In the genomic region with DNA sequence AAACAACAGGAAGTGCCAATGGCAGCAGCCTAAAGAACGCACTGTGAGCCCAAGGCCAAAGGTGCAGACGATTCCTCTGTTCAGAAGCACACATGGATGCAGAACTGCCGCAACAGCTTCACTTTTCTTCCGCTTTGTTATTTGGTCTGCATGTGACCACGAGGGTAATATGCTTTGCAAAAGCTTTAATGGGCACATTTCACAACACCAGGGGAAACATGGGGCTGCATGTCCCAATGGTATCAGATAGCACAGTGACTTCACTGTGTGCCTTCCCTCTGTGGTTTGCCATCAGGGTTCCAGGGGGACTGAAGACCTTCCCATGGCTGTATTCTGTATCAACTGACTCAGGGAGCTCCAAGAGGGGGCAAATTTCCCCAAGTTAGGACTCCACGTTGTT, we compare ENCODE assay signal across 15 cellular contexts. TPM values are rescaled to one million over a fixed set of nuclear protein-coding genes. Genes with fewer than 3 reads are reported as not detected.
DNase-seq lines count a peak whose midpoint lies in the region; TF ChIP-seq lines count a peak whose summit lies in the region.
"Had no signal": no experiment of that assay in that cellular context is flagged by ENCODE, and none has a peak within 500 bp of the region (broad histone marks: within the 10 kb centered on the region; RNA-seq: fewer than 3 reads in every experiment).

No MANE protein-coding gene starts in this region.

- CTCF ChIA-PET in activated naive CD4-positive, alpha-beta T cell treated with anti-CD3 and anti-CD28 coated beads, Interleukin-2, amount 10 ng/mL, durations not matched to agents 7 days and 5 days (lab: Charles Lee), result interaction anchor here (1.0 kb wide), 1 partner anchor 9 kb away, joined by 3 read pairs; no protein-coding TSS in a partner anchor

- TF ChIP-seq POLR2A in vagina (IDR thresholded peaks at IDR 0.05), result no peak

- H3K79me2 ChIP-seq in neural progenitor cell (ENCODE audit: low read depth), result peaks cover 7% of the 10 kb centered on the region

- H3K4me1 ChIP-seq in neural progenitor cell (no peaks in the 10 kb centered on the region), vagina (no peaks in the 10 kb centered on the region)
- H3K4me1 ChIP-seq: Peyer's patch had no signal

- H3K36me3 ChIP-seq in neural progenitor cell (no peaks in the 10 kb centered on the region), vagina (peaks cover 0 to 30% of the 10 kb centered on the region in 2 donors)

- intact Hi-C loops in vagina (cut with DNase I), result no loop called here

- H3K27me3 Mint-ChIP-seq in brain (no peaks in the 10 kb centered on the region), neural progenitor cell (ENCODE audit: insufficient read depth, low read depth) (peaks cover 7% of the 10 kb centered on the region)
- no peaks in the 10 kb centered on the region for H3K27me3 Mint-ChIP-seq in activated naive CD4-positive, alpha-beta T cell treated with anti-CD3 and anti-CD28 coated beads, Interleukin-2, amount 10 ng/mL, durations not matched to agents 7 days and 5 days

- DNase-seq in GF-D8 (lab: John Stamatoyannopoulos, UW), result peak; percentile 94
- peak; percentile 17 to 26 for DNase-seq in NOMO-1 (lab: John Stamatoyannopoulos, UW; ENCODE audit: unreplicated experiment in 2 of 2)
- DNase-seq in neural progenitor cell (ENCODE audit: low spot score), result no peak
- no peak for DNase-seq in cerebellar cortex (ENCODE audit: low spot score)
- no peak for DNase-seq in NCI-H510A treated with DMSO at 0.1 percent for 48 hours (lab: John Stamatoyannopoulos, UW)
- no peak for DNase-seq in activated naive CD4-positive, alpha-beta T cell treated with anti-CD3 and anti-CD28 coated beads, Interleukin-2, amount 10 ng/mL, durations not matched to agents 7 days and 5 days
- no peak for DNase-seq in vagina (ENCODE audit: extremely low spot score in 2 of 2)
- DNase-seq: 8988T, HCEC 1CT, NCI-H187, NCI-H2107, NCI-H524, Peyer's patch had no signal

- no peak overlapping the region for H3K4me3 ChIP-seq in neural progenitor cell
- no peak overlapping the region for H3K4me3 ChIP-seq in vagina
- H3K4me3 ChIP-seq: Peyer's patch had no signal

- H3K27ac Mint-ChIP-seq in brain (peak overlapping the region; percentile 23 to 94 (median 70)), neural progenitor cell (peak overlapping the region; percentile 68)
- no peak overlapping the region for H3K27ac Mint-ChIP-seq in activated naive CD4-positive, alpha-beta T cell treated with anti-CD3 and anti-CD28 coated beads, Interleukin-2, amount 10 ng/mL, durations not matched to agents 7 days and 5 days
- H3K27ac Mint-ChIP-seq: CD14-positive monocyte had no signal

- H3K4me3 Mint-ChIP-seq in brain, result peak overlapping the region in 2 of 5 experiments; percentile 18 to 43
- H3K4me3 Mint-ChIP-seq in neural progenitor cell, result no peak overlapping the region
- no peak overlapping the region for H3K4me3 Mint-ChIP-seq in activated naive CD4-positive, alpha-beta T cell treated with anti-CD3 and anti-CD28 coated beads, Interleukin-2, amount 10 ng/mL, durations not matched to agents 7 days and 5 days
- H3K4me3 Mint-ChIP-seq: CD14-positive monocyte had no signal

- H3K9ac ChIP-seq in neural progenitor cell, result no peak overlapping the region

- peaks cover 34% of the 10 kb centered on the region for H3K36me3 Mint-ChIP-seq in brain
- H3K36me3 Mint-ChIP-seq in neural progenitor cell, result peaks cover 7% of the 10 kb centered on the region
- peaks cover 6% of the 10 kb centered on the region for H3K36me3 Mint-ChIP-seq in activated naive CD4-positive, alpha-beta T cell treated with anti-CD3 and anti-CD28 coated beads, Interleukin-2, amount 10 ng/mL, durations not matched to agents 7 days and 5 days

- no peak overlapping the region for H2AFZ ChIP-seq in neural progenitor cell (replicated peaks)

- H3K9me3 Mint-ChIP-seq in brain, result no peaks in the 10 kb centered on the region
- no peaks in the 10 kb centered on the region for H3K9me3 Mint-ChIP-seq in neural progenitor cell
- no peaks in the 10 kb centered on the region for H3K9me3 Mint-ChIP-seq in activated naive CD4-positive, alpha-beta T cell treated with anti-CD3 and anti-CD28 coated beads, Interleukin-2, amount 10 ng/mL, durations not matched to agents 7 days and 5 days
- H3K9me3 Mint-ChIP-seq: CD14-positive monocyte had no signal

- H3K4me2 ChIP-seq in neural progenitor cell, result no peak overlapping the region

- peaks cover 2% of the 10 kb centered on the region for H4K20me1 ChIP-seq in neural progenitor cell (ENCODE audit: low read depth)

- H3K4me1 Mint-ChIP-seq in brain (peaks cover 27% of the 10 kb centered on the region), neural progenitor cell (peaks cover 22% of the 10 kb centered on the region)
- H3K4me1 Mint-ChIP-seq in activated naive CD4-positive, alpha-beta T cell treated with anti-CD3 and anti-CD28 coated beads, Interleukin-2, amount 10 ng/mL, durations not matched to agents 7 days and 5 days, result peaks cover 6% of the 10 kb centered on the region

- TF ChIP-seq CTCF in brain (conservative IDR thresholded peaks at IDR 0.05) (no peak), neural progenitor cell (IDR thresholded peaks at IDR 0.05) (no peak), vagina (IDR thresholded peaks at IDR 0.05) (no peak)

- H3K27ac ChIP-seq in neural progenitor cell, result no peak overlapping the region
- H3K27ac ChIP-seq in vagina, result no peak overlapping the region
- H3K27ac ChIP-seq: Peyer's patch had no signal

- H3K27me3 ChIP-seq in neural progenitor cell, result no peaks in the 10 kb centered on the region
- no peaks in the 10 kb centered on the region for H3K27me3 ChIP-seq in vagina
- H3K27me3 ChIP-seq: Peyer's patch had no signal

- H3F3A ChIP-seq in neural progenitor cell (ENCODE audit: low read depth), result no peaks in the 10 kb centered on the region

- no peaks in the 10 kb centered on the region for H3K9me3 ChIP-seq in neural progenitor cell (ENCODE audit: low read depth)
- H3K9me3 ChIP-seq in vagina, result no peaks in the 10 kb centered on the region
- H3K9me3 ChIP-seq: Peyer's patch had no signal

RNA-seq across cellular contexts. Expression of a gene that starts 28.3 kb away (rescaled TPM):
- polyA plus RNA-seq in brain (ENCODE audit: insufficient read depth, low read depth, low replicate concordance), result 28.1 TPM
- 25.0 and 37.2 TPM in 2 replicates for total RNA-seq in neural progenitor cell (ENCODE audit: low replicate concordance)
- 29.0 TPM for total RNA-seq in vagina

RNA-seq across cellular contexts. Expression of a gene that starts 39.5 kb away (rescaled TPM):
- 31.7 TPM for polyA plus RNA-seq in brain (ENCODE audit: insufficient read depth, low read depth, low replicate concordance)
- total RNA-seq in neural progenitor cell (ENCODE audit: low replicate concordance) (32.0 and 35.6 TPM in 2 replicates), vagina (21.6 TPM)

RNA-seq across cellular contexts. Expression of a gene that starts 48.6 kb away (rescaled TPM):
- polyA plus RNA-seq in brain (ENCODE audit: insufficient read depth, low read depth, low replicate concordance), result 44.8 TPM
- total RNA-seq in neural progenitor cell (ENCODE audit: low replicate concordance), result 39.4 and 47.6 TPM in 2 replicates
- total RNA-seq in vagina, result 29.2 TPM

RNA-seq across cellular contexts. Expression of a gene that starts 50.3 kb away (rescaled TPM):
- 22.0 TPM for polyA plus RNA-seq in brain (ENCODE audit: insufficient read depth, low read depth, low replicate concordance)
- total RNA-seq in neural progenitor cell (ENCODE audit: low replicate concordance), result 4.8 and 7.2 TPM in 2 replicates
- total RNA-seq in vagina, result 54.3 TPM

Comparison
In these comparisons a context has a peak if more than half of its experiments do, and no peak if none do; other contexts are left out.
1. DNase-seq: peak in GF-D8 (single experiment) and NOMO-1 (2 of 2); none in neural progenitor cell (single experiment), cerebellar cortex (single experiment), NCI-H510A treated with DMSO at 0.1 percent for 48 hours (single experiment), activated naive CD4-positive, alpha-beta T cell treated with anti-CD3 and anti-CD28 coated beads, Interleukin-2, amount 10 ng/mL, durations not matched to agents 7 days and 5 days (single experiment) and vagina (0 of 2).